In genomic region chr13:45402641-45403040, GRCh38 we compare ENCODE assay signal across 24 cellular contexts. TPM values are rescaled to one million over a fixed set of nuclear protein-coding genes. Genes with fewer than 3 reads are reported as not detected.
DNase-seq lines count a peak whose midpoint lies in the region; ATAC-seq, FAIRE-seq and TF ChIP-seq lines count a peak whose summit lies in the region.
"Had no signal": no experiment of that assay in that cellular context is flagged by ENCODE, and none has a peak within 500 bp of the region (broad histone marks: within the 10 kb centered on the region; RNA-seq: fewer than 3 reads in every experiment).

No MANE protein-coding gene starts in this region.

- DNase-seq in T-helper 17 cell = no peak
- peak in 3 of 4 donors; percentile 19 to 35 (median 29) for DNase-seq in body of pancreas
- DNase-seq in kidney = no peak
- no peak for DNase-seq in psoas muscle
- no peak for DNase-seq in NCI-H128 (lab: John Stamatoyannopoulos, UW; ENCODE audit: unreplicated experiment)
- DNase-seq in C1 segment of cervical spinal cord (lab: John Stamatoyannopoulos, UW) = no peak
- DNase-seq in medulla oblongata (ENCODE audit: extremely low spot score) = no peak
- DNase-seq: BE2C; CD8-positive, alpha-beta T cell; DMS79 treated with DMSO at 0.1 percent for 48 hours; HFFc6; KG1; MG63; NCI-H1105; NCI-H1930; NCI-H510A; NCI-H82 had no signal

- H3K4me1 ChIP-seq in body of pancreas = peaks cover 6% of the 10 kb centered on the region
- H3K4me1 ChIP-seq in kidney (ENCODE audit: control insufficient read depth in 1 of 2, insufficient read depth in 1 of 2, low read depth in 1 of 2, low read length in 2 of 2) = peaks cover 2 to 13% of the 10 kb centered on the region in 2 donors
- H3K4me1 ChIP-seq in psoas muscle = peaks cover 13% of the 10 kb centered on the region
- H3K4me1 ChIP-seq: BE2C, SJSA1 had no signal

- no peaks in the 10 kb centered on the region for H3K9me3 ChIP-seq in T-helper 17 cell (ENCODE audit: control insufficient read depth, low read length, poor library complexity, severe bottlenecking)
- H3K9me3 ChIP-seq in body of pancreas = no peaks in the 10 kb centered on the region
- no peaks in the 10 kb centered on the region for H3K9me3 ChIP-seq in kidney (ENCODE audit: control insufficient read depth in 1 of 2, low read length in 2 of 2)
- H3K9me3 ChIP-seq in psoas muscle = no peaks in the 10 kb centered on the region
- H3K9me3 ChIP-seq: BE2C, MG63, SJSA1 had no signal

- TF ChIP-seq POLR2A in body of pancreas (IDR thresholded peaks at IDR 0.05) = no peak

- no peaks in the 10 kb centered on the region for H3K27me3 Mint-ChIP-seq in T-helper 17 cell

- ATAC-seq in T-helper 17 cell (no peak), body of pancreas (peak; percentile 50), psoas muscle (peak; percentile 73 to 94 (median 91)), GM18858 (IDR thresholded peaks at IDR 0.05; ENCODE audit: unreplicated experiment) (no peak)
- ATAC-seq: CD8-positive, alpha-beta T cell had no signal

- H3K9ac ChIP-seq in kidney (ENCODE audit: low read length in 2 of 2) = no peak overlapping the region

- H3K36me3 ChIP-seq in body of pancreas (replicated peaks in 1 of 2; ENCODE audit: insufficient read depth in 1 of 2, low read depth in 2 of 2) (peaks cover 0 to 14% of the 10 kb centered on the region in 2 donors), kidney (ENCODE audit: control insufficient read depth in 1 of 2, insufficient read depth in 2 of 2, low read length in 2 of 2) (peaks cover 28 to 47% of the 10 kb centered on the region in 2 donors), psoas muscle (ENCODE audit: insufficient read depth in 1 of 2, low read depth in 1 of 2) (peaks cover 0 to 78% of the 10 kb centered on the region in 2 donors)
- H3K36me3 ChIP-seq: BE2C had no signal

- TF ChIP-seq CTCF in body of pancreas (IDR thresholded peaks at IDR 0.05) = no peak
- TF ChIP-seq CTCF in kidney (IDR thresholded peaks at IDR 0.05; ENCODE audit: borderline replicate concordance, extremely low read depth, insufficient read depth) = no peak
- no peak for TF ChIP-seq CTCF in psoas muscle (IDR thresholded peaks at IDR 0.05)

- peak; percentile 66 for FAIRE-seq in kidney (lab: Jason Lieb, UNC)
- FAIRE-seq: D721Med, G401.6, GM12891, H1, RCC 7860 had no signal

- H3K4me3 Mint-ChIP-seq in T-helper 17 cell = no peak overlapping the region
- H3K4me3 Mint-ChIP-seq: CD8-positive, alpha-beta T cell; HFFc6 had no signal

- H3K27ac ChIP-seq in body of pancreas (peak overlapping the region in 2 of 4 donors; percentile 21 to 60), kidney (ENCODE audit: low read depth in 2 of 2, low read length in 2 of 2) (peak overlapping the region; percentile 78 to 86), psoas muscle (peak overlapping the region; percentile 66)
- H3K27ac ChIP-seq: SJSA1 had no signal

- intact Hi-C loops in body of pancreas (cut with DNase I) = no loop called here
- intact Hi-C loops in kidney (cut with DNase I) = no loop called here
- intact Hi-C loops in psoas muscle (cut with DNase I) = no loop called here

- H3K4me1 Mint-ChIP-seq in T-helper 17 cell = peaks cover 16% of the 10 kb centered on the region

- no peak overlapping the region for H3K4me3 ChIP-seq in body of pancreas
- no peak overlapping the region for H3K4me3 ChIP-seq in kidney (ENCODE audit: low read length in 2 of 2)
- H3K4me3 ChIP-seq in psoas muscle = no peak overlapping the region
- H3K4me3 ChIP-seq: MG63, SJSA1 had no signal

- peaks cover 12% of the 10 kb centered on the region for H3K36me3 Mint-ChIP-seq in T-helper 17 cell (ENCODE audit: low read depth)

- no peaks in the 10 kb centered on the region for H3K27me3 ChIP-seq in body of pancreas
- H3K27me3 ChIP-seq in psoas muscle (ENCODE audit: insufficient read depth in 3 of 3, low read length in 2 of 3) = no peaks in the 10 kb centered on the region
- H3K27me3 ChIP-seq: BE2C, MG63, SJSA1 had no signal

- WGBS in body of pancreas, 2 donors = 66 to 69% methylated on average over 3 of the region's 3 CpGs
- WGBS in psoas muscle, 3 donors = 26 to 54% (median 34%) methylated on average over 3 of the region's 3 CpGs

- H3K27ac Mint-ChIP-seq in T-helper 17 cell = peak overlapping the region; percentile 85
- H3K27ac Mint-ChIP-seq: CD8-positive, alpha-beta T cell; HFFc6 had no signal

RNA-seq across cellular contexts. Expression of gene SLC25A30, which starts 15.5 kb away (rescaled TPM):
- 10 to 100 TPM; 15.2 to 22.3 TPM for total RNA-seq in T-helper 17 cell
- 10 to 100 TPM in 1 of 2 donors, 1 to 10 TPM in 1; 7.3 to 10.1 TPM for total RNA-seq in body of pancreas
- total RNA-seq in kidney = 47.1 TPM
- 32.9 TPM for polyA plus RNA-seq in kidney (ENCODE audit: insufficient read depth, low read depth, low replicate concordance)
- total RNA-seq in psoas muscle = 10 to 100 TPM; 21.7 to 69.8 (median 53.4) TPM
- 10 to 100 TPM in 2 of 3 donors, 1 to 10 TPM in 1; 6.2 to 42.8 (median 19.3) TPM for polyA plus RNA-seq in psoas muscle

Comparison
In these comparisons a context has a peak if more than half of its experiments do, and no peak if none do; other contexts are left out.
1. ATAC-seq: peak in body of pancreas (single experiment) and psoas muscle (4 of 4); none in T-helper 17 cell (single experiment) and GM18858 (single experiment).
2. DNase-seq: peak in body of pancreas (3 of 4); none in T-helper 17 cell (0 of 3), kidney (single experiment), psoas muscle (0 of 2), NCI-H128 (single experiment), C1 segment of cervical spinal cord (0 of 14) and medulla oblongata (single experiment).